ENCODE assay signal across 14 cellular contexts in genomic region chr17:72657467-72658317, GRCh38.
A peak's percentile ranks its signal among the peaks of the same experiment; 100 is the strongest.
DNase-seq lines count a peak whose midpoint lies in the region; ATAC-seq and TF ChIP-seq lines count a peak whose summit lies in the region.
"Had no signal": no experiment of that assay in that cellular context is flagged by ENCODE, and none has a peak within 500 bp of the region (broad histone marks: within the 10 kb centered on the region; RNA-seq: fewer than 3 reads in every experiment).

No MANE protein-coding gene starts in this region.

- H3K9ac ChIP-seq in mesenchymal stem cell (ENCODE audit: low read length), result no peak overlapping the region

- no peak overlapping the region for H3K23ac ChIP-seq in mesenchymal stem cell (ENCODE audit: low read length in 2 of 2)

- H2AK5ac ChIP-seq in mesenchymal stem cell (ENCODE audit: low read length, severe bottlenecking), result peak overlapping the region; percentile 39

- H2AFZ ChIP-seq in mesenchymal stem cell (ENCODE audit: low read depth, low read length), result no peak overlapping the region

- H3K4ac ChIP-seq in mesenchymal stem cell (ENCODE audit: low read depth in 1 of 2, low read length in 2 of 2), result no peak overlapping the region

- H3K9me3 Mint-ChIP-seq in HFFc6 (no peaks in the 10 kb centered on the region), CD14-positive monocyte (no peaks in the 10 kb centered on the region)
- H3K9me3 Mint-ChIP-seq in activated T-helper 17 cell treated with anti-CD3 and anti-CD28 coated beads, Interleukin-2, amount 50 U/mL, for 72 hours, result no peaks in the 10 kb centered on the region
- H3K9me3 Mint-ChIP-seq: activated T-helper 2 cell treated with anti-CD3 and anti-CD28 coated beads, Interferon-gamma antibody, Interleukin-2, Interleukin-4, amounts not matched to agents 10 μg/mL and 5 μg/mL and 100 μg/mL, durations not matched to agents 14 hours and 24 hours and 36 hours had no signal

- no peak overlapping the region for H3K4me2 ChIP-seq in mesenchymal stem cell (ENCODE audit: low read length, poor library complexity, severe bottlenecking)

- WGBS in mesenchymal stem cell, result 85% methylated on average over 9 of the region's 9 CpGs

- H2BK120ac ChIP-seq in mesenchymal stem cell (ENCODE audit: low read depth, low read length), result no peak overlapping the region

- H3K9me3 ChIP-seq in mesenchymal stem cell (ENCODE audit: control insufficient read depth, low read length) (no peaks in the 10 kb centered on the region), Peyer's patch (no peaks in the 10 kb centered on the region)

- intact Hi-C loops in CD14-positive monocyte (cut with micrococcal nuclease), result no loop called here

- peaks cover 35% of the 10 kb centered on the region for H3K4me1 ChIP-seq in mesenchymal stem cell (ENCODE audit: control insufficient read depth, insufficient read depth, low read depth, low read length)
- peaks cover 0 to 11% (median 0%) of the 10 kb centered on the region in 4 donors for H3K4me1 ChIP-seq in Peyer's patch

- H3K79me1 ChIP-seq in mesenchymal stem cell (replicated peaks; ENCODE audit: low read length, poor library complexity, severe bottlenecking), result no peaks in the 10 kb centered on the region

- no peak overlapping the region for H2BK12ac ChIP-seq in mesenchymal stem cell (ENCODE audit: low read length in 2 of 2)

- no peak overlapping the region for H2BK15ac ChIP-seq in mesenchymal stem cell (ENCODE audit: low read depth, poor library complexity, severe bottlenecking)

- no peak overlapping the region for H4K91ac ChIP-seq in mesenchymal stem cell (ENCODE audit: low read length)

- H2BK5ac ChIP-seq in mesenchymal stem cell (ENCODE audit: low read depth, low read length, poor library complexity, severe bottlenecking), result no peak overlapping the region

- no peaks in the 10 kb centered on the region for H3K36me3 ChIP-seq in mesenchymal stem cell (ENCODE audit: control insufficient read depth in 1 of 2, insufficient read depth in 2 of 2, low read depth in 1 of 2, low read length in 2 of 2)
- H3K36me3 ChIP-seq in Peyer's patch, result no peaks in the 10 kb centered on the region

- TF ChIP-seq CTCF in HFFc6 (IDR thresholded peaks at IDR 0.05), result peak; percentile 15; the same call in 1 of the 2 replicates
- peak in 1 of 6 experiments; percentile 12 for TF ChIP-seq CTCF in Peyer's patch (IDR thresholded peaks at IDR 0.05)
- TF ChIP-seq CTCF in CD14-positive monocyte (IDR thresholded peaks at IDR 0.05), result no peak

- H3K36me3 Mint-ChIP-seq in HFFc6 (ENCODE audit: low read depth) (no peaks in the 10 kb centered on the region), CD14-positive monocyte (peaks cover 7 to 16% of the 10 kb centered on the region in 2 donors)
- H3K36me3 Mint-ChIP-seq in activated T-helper 17 cell treated with anti-CD3 and anti-CD28 coated beads, Interleukin-2, amount 50 U/mL, for 72 hours (ENCODE audit: low read depth), result no peaks in the 10 kb centered on the region

- H3K14ac ChIP-seq in mesenchymal stem cell (ENCODE audit: low read length in 2 of 2), result no peak overlapping the region

- H3K27me3 ChIP-seq in mesenchymal stem cell (ENCODE audit: control insufficient read depth in 1 of 2, insufficient read depth in 1 of 2, low read length in 2 of 2), result peaks cover 0 to 10% of the 10 kb centered on the region in 2 experiments
- no peaks in the 10 kb centered on the region for H3K27me3 ChIP-seq in Peyer's patch

- H3K18ac ChIP-seq in mesenchymal stem cell (ENCODE audit: low read depth in 1 of 2, low read length in 2 of 2), result no peak overlapping the region

- no peak for ATAC-seq in activated T-helper 17 cell treated with anti-CD3 and anti-CD28 coated beads, Interleukin-2, amount 50 U/mL, for 72 hours (replicated peaks)

- H3K4me3 ChIP-seq in mesenchymal stem cell (ENCODE audit: insufficient read depth in 1 of 2, low read depth in 1 of 2, low read length in 2 of 2) (no peak overlapping the region), Peyer's patch (no peak overlapping the region)
- H3K4me3 ChIP-seq: SK-N-MC had no signal

- DNase-seq in ELR (ENCODE audit: low read depth), result peak; percentile 37
- DNase-seq in HFFc6, result no peak
- no peak for DNase-seq in mesenchymal stem cell
- DNase-seq in stimulated activated naive CD4-positive, alpha-beta T cell treated with Interleukin-2 at 50 U/mL for 16 hours (lab: John Stamatoyannopoulos, UW), result no peak
- DNase-seq in Peyer's patch, result no peak
- DNase-seq in CD14-positive monocyte (ENCODE audit: low spot score), result no peak
- DNase-seq: activated CD4-positive, alpha-beta T cell treated with anti-CD3 and anti-CD28 coated beads for 1 hour; caudate nucleus; DMS79; KG1; NCI-H2171 treated with DMSO at 0.1 percent for 48 hours had no signal

- H3K27ac ChIP-seq in mesenchymal stem cell (ENCODE audit: low read length, poor library complexity, severe bottlenecking) (no peak overlapping the region), Peyer's patch (no peak overlapping the region)
- H3K27ac ChIP-seq: SK-N-MC had no signal

- no peaks in the 10 kb centered on the region for H3K27me3 Mint-ChIP-seq in HFFc6 (ENCODE audit: insufficient read depth)
- no peaks in the 10 kb centered on the region for H3K27me3 Mint-ChIP-seq in activated T-helper 17 cell treated with anti-CD3 and anti-CD28 coated beads, Interleukin-2, amount 50 U/mL, for 72 hours
- H3K27me3 Mint-ChIP-seq in CD14-positive monocyte (ENCODE audit: low read depth in 3 of 3), result peaks cover 0 to 1% (median 0%) of the 10 kb centered on the region in 3 donors

- no peak for TF ChIP-seq POLR2A in Peyer's patch (IDR thresholded peaks at IDR 0.05)

- H3K4me3 Mint-ChIP-seq in HFFc6 (no peak overlapping the region), CD14-positive monocyte (no peak overlapping the region)
- no peak overlapping the region for H3K4me3 Mint-ChIP-seq in activated T-helper 17 cell treated with anti-CD3 and anti-CD28 coated beads, Interleukin-2, amount 50 U/mL, for 72 hours

- no peak overlapping the region for H3K27ac Mint-ChIP-seq in HFFc6
- peak overlapping the region; percentile 46 for H3K27ac Mint-ChIP-seq in activated T-helper 17 cell treated with anti-CD3 and anti-CD28 coated beads, Interleukin-2, amount 50 U/mL, for 72 hours
- H3K27ac Mint-ChIP-seq in CD14-positive monocyte, result peak overlapping the region in 1 of 7 donors; percentile 19
- H3K27ac Mint-ChIP-seq: activated T-helper 2 cell treated with anti-CD3 and anti-CD28 coated beads, Interferon-gamma antibody, Interleukin-2, Interleukin-4, amounts not matched to agents 10 μg/mL and 5 μg/mL and 100 μg/mL, durations not matched to agents 14 hours and 24 hours and 36 hours had no signal

- no peak overlapping the region for H4K8ac ChIP-seq in mesenchymal stem cell (ENCODE audit: low read length)

- H3K4me1 Mint-ChIP-seq in HFFc6 (ENCODE audit: low read depth), result peaks cover 11% of the 10 kb centered on the region; the same call in 1 of the 2 replicates
- H3K4me1 Mint-ChIP-seq in activated T-helper 17 cell treated with anti-CD3 and anti-CD28 coated beads, Interleukin-2, amount 50 U/mL, for 72 hours, result no peaks in the 10 kb centered on the region
- H3K4me1 Mint-ChIP-seq in CD14-positive monocyte, result no peaks in the 10 kb centered on the region
